ENCODE assay signal across 27 cellular contexts in genomic region chr11:45305874-45306623, GRCh38. TPM values are rescaled to one million over a fixed set of nuclear protein-coding genes. Genes with fewer than 3 reads are reported as not detected.
DNase-seq lines count a peak whose midpoint lies in the region; ATAC-seq and TF ChIP-seq lines count a peak whose summit lies in the region.
"Had no signal": no experiment of that assay in that cellular context is flagged by ENCODE, and none has a peak within 500 bp of the region (broad histone marks: within the 10 kb centered on the region; RNA-seq: fewer than 3 reads in every experiment).

No MANE protein-coding gene starts in this region.

- peaks cover 0 to 13% of the 10 kb centered on the region in 2 donors for H3K4me1 Mint-ChIP-seq in immature natural killer cell
- H3K4me1 Mint-ChIP-seq: CD4-positive, alpha-beta memory T cell had no signal

- H3K4me1 ChIP-seq in Loucy (ENCODE audit: insufficient read depth, low read length, poor library complexity, severe bottlenecking): peaks cover 37% of the 10 kb centered on the region
- H3K4me1 ChIP-seq in gastroesophageal sphincter: no peaks in the 10 kb centered on the region
- H3K4me1 ChIP-seq: Caco-2 had no signal

- no peaks in the 10 kb centered on the region for H3K36me3 ChIP-seq in Loucy (ENCODE audit: insufficient read depth, low read length)
- H3K36me3 ChIP-seq in gastroesophageal sphincter: no peaks in the 10 kb centered on the region
- H3K36me3 ChIP-seq: BLaER1 treated with 17β-estradiol and CSF1 and Interleukin-3, amounts not matched to agents 10 nM and 100 nM had no signal

- peak overlapping the region; percentile 29; the same call in 1 of the 2 replicates for H2AFZ ChIP-seq in Loucy (ENCODE audit: low read length)
- H2AFZ ChIP-seq: GM23248 had no signal

- no peak overlapping the region for H3K9ac ChIP-seq in Loucy (ENCODE audit: low read depth, low read length, poor library complexity, severe bottlenecking)
- H3K9ac ChIP-seq: BLaER1 treated with 17β-estradiol and CSF1 and Interleukin-3, amounts not matched to agents 10 nM and 100 nM; GM23248 had no signal

- H3F3A ChIP-seq in Loucy (ENCODE audit: low read depth): no peaks in the 10 kb centered on the region

- H3K4me3 ChIP-seq in Loucy (ENCODE audit: low read length, poor library complexity, severe bottlenecking) (no peak overlapping the region), gastroesophageal sphincter (no peak overlapping the region)
- H3K4me3 ChIP-seq: A549; BLaER1 treated with 17β-estradiol and CSF1 and Interleukin-3, amounts not matched to agents 10 nM and 100 nM; GM23248 had no signal

- H3K9me2 ChIP-seq in Loucy (replicated peaks; ENCODE audit: low read depth, low read length): no peaks in the 10 kb centered on the region

- H3K4me3 Mint-ChIP-seq in immature natural killer cell: no peak overlapping the region
- H3K4me3 Mint-ChIP-seq: CD4-positive, alpha-beta memory T cell had no signal

- no peak for TF ChIP-seq POLR2A in gastroesophageal sphincter (IDR thresholded peaks at IDR 0.05)

- no peaks in the 10 kb centered on the region for H3K9me3 Mint-ChIP-seq in immature natural killer cell

- H3K27ac Mint-ChIP-seq in immature natural killer cell: no peak overlapping the region

- no peaks in the 10 kb centered on the region for H4K20me1 ChIP-seq in Loucy (ENCODE audit: insufficient read depth, low read length, poor library complexity, severe bottlenecking)
- H4K20me1 ChIP-seq: BLaER1 treated with 17β-estradiol and CSF1 and Interleukin-3, amounts not matched to agents 10 nM and 100 nM had no signal

- H3K36me3 Mint-ChIP-seq in immature natural killer cell: no peaks in the 10 kb centered on the region
- H3K36me3 Mint-ChIP-seq: CD4-positive, alpha-beta memory T cell had no signal

- H3K4me2 ChIP-seq in Loucy (ENCODE audit: low read depth, low read length, poor library complexity, severe bottlenecking): peak overlapping the region; percentile 33
- H3K4me2 ChIP-seq: A549; BLaER1 treated with 17β-estradiol and CSF1 and Interleukin-3, amounts not matched to agents 10 nM and 100 nM had no signal

- WGBS in gastroesophageal sphincter (ENCODE audit: low coverage in 1 of 2), 2 donors: 42 to 51% methylated on average over 2 to 5 of the region's 5 CpGs

- intact Hi-C loops in cardiac septum (cut with DNase I) (no loop called here), left ventricle myocardium superior (cut with micrococcal nuclease) (no loop called here), left colon (cut with DNase I, micrococcal nuclease) (no loop called here)

- TF ChIP-seq CTCF in Loucy (conservative IDR thresholded peaks at IDR 0.05; ENCODE audit: low read length): no peak
- TF ChIP-seq CTCF in gastroesophageal sphincter (IDR thresholded peaks at IDR 0.05): no peak

- H3K27me3 ChIP-seq in Loucy (ENCODE audit: insufficient read depth, low read length, poor library complexity, severe bottlenecking) (no peaks in the 10 kb centered on the region), gastroesophageal sphincter (no peaks in the 10 kb centered on the region)
- H3K27me3 ChIP-seq: BLaER1 treated with 17β-estradiol and CSF1 and Interleukin-3, amounts not matched to agents 10 nM and 100 nM had no signal

- DNase-seq in cardiac septum (ENCODE audit: low spot score) (peak; percentile 44), left ventricle myocardium superior (no peak), left colon (no peak), immature natural killer cell (no peak)
- DNase-seq in activated CD4-positive, alpha-beta T cell treated with anti-CD3 and anti-CD28 coated beads, Interleukin-2, amount 50 U/mL, for 4 hours: no peak
- DNase-seq: AML-193; Caco-2; CD4-positive, alpha-beta memory T cell; GM23248; H7; Karpas-422; MV-4-11; NCI-H1105; NCI-H1436 treated with DMSO at 0.1 percent for 48 hours; NCI-H187 treated with DMSO at 0.1 percent for 48 hours; NCI-H2107; NCI-H446; NCI-H526; NK-92 treated with Interleukin-12 subunit alpha and Interleukin-12 subunit beta, amount 100 ng/mL, for 24 hours; PC-3 had no signal

- no peak for ATAC-seq in left ventricle myocardium superior
- ATAC-seq in left colon: peak; percentile 69
- ATAC-seq in gastroesophageal sphincter: no peak
- ATAC-seq: A549, HepG2, PC-3, Right ventricle myocardium inferior had no signal

- TF ChIP-seq EP300 in gastroesophageal sphincter (IDR thresholded peaks at IDR 0.05): no peak

- H3K27ac ChIP-seq in gastroesophageal sphincter: no peak overlapping the region
- H3K27ac ChIP-seq: A549; BLaER1 treated with 17β-estradiol and CSF1 and Interleukin-3, amounts not matched to agents 10 nM and 100 nM; GM23248 had no signal

- H3K79me2 ChIP-seq in Loucy (ENCODE audit: insufficient read depth, low read length): no peaks in the 10 kb centered on the region

- H3K9me3 ChIP-seq in Loucy (ENCODE audit: insufficient read depth, low read depth, low read length) (no peaks in the 10 kb centered on the region), gastroesophageal sphincter (no peaks in the 10 kb centered on the region)
- H3K9me3 ChIP-seq: A549; BLaER1 treated with 17β-estradiol and CSF1 and Interleukin-3, amounts not matched to agents 10 nM and 100 nM; Caco-2 had no signal

- peaks cover 0 to 9% (median 7%) of the 10 kb centered on the region in 3 donors for H3K27me3 Mint-ChIP-seq in immature natural killer cell (ENCODE audit: low read depth in 3 of 3)

RNA-seq across cellular contexts. Expression of gene SYT13, which starts 19.9 kb away (rescaled TPM):
- total RNA-seq in cardiac septum (1.3 TPM), left ventricle myocardium superior (6.9 TPM), left colon (10 to 100 TPM; 22.4 to 23.0 TPM), gastroesophageal sphincter (1 to 10 TPM in 1 of 4 donors, under 1 TPM in 2, not detected in 1; 0.19 to 1.3 (median 0.67) TPM)
- polyA plus RNA-seq in immature natural killer cell: not detected
- total RNA-seq: CD4-positive, alpha-beta memory T cell; GM23248; MCF 10A; PC-3 had no signal
- polyA plus RNA-seq: CD4-positive, alpha-beta memory T cell; GM23248 had no signal
